8 cellular contexts compared by ENCODE assay signal in the genomic region with DNA sequence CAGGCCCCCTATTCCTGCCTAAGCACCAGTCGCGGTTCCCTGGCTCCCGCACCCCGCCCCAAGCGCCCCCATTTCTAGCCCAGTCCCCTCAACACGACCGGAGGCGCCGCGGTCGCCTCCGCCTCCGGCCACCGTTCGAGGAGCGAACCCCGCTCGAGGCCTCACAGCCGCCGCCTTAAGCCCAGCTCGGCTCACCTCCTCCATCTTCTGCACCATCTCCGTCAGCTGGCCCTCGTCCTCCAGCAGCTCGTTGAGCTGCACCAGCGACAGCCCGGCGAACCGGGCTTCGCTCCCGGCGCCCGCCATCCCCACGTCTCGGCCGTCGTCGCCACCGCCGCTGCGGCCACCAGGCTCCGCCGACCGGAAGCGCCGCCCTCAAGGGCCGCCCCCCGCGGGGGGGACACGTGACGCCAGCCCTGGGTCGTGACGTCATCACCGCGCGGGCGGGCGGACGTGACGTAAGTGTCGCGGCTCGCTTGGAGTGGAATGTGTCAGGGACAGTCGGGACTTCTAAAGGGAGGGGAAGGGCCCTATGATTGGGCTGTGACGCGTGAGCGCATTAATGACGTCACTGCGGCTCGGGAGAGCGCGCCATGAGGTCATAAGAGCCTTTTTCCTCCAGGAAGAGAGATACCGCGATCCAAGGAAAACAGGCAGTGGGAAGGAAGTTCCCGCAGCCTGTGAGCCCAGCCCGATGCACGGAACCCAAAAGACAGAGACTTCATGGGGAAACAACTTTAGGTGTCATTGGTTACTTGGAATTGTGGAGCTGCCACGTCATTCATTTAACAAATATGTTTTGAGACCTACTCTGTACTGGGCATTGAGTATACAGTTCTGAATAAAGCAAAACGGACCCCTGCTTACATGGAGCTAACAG. TPM values are rescaled to one million over a fixed set of nuclear protein-coding genes. Genes with fewer than 3 reads are reported as not detected.
DNase-seq lines count a peak whose midpoint lies in the region; ATAC-seq and TF ChIP-seq lines count a peak whose summit lies in the region.

Gene VPS37B, minus strand, starts transcription at position 368 of the 880 bp plus-strand sequence. Its CDS starts 62 bp downstream, at position 306.

- H3K4me1 ChIP-seq in HUES6 (ENCODE audit: control insufficient read depth, insufficient read depth, low read length) = peaks cover 38% of the 10 kb centered on the region
- peaks cover 36% of the 10 kb centered on the region for H3K4me1 ChIP-seq in SJCRH30
- H3K4me1 ChIP-seq in neuronal stem cell (ENCODE audit: control insufficient read depth in 2 of 2, insufficient read depth in 1 of 2, low read depth in 1 of 2, low read length in 2 of 2) = peaks cover 14 to 29% of the 10 kb centered on the region in 2 donors

- H3K4ac ChIP-seq in neuronal stem cell (ENCODE audit: low read length) = peak within 1 kb of the TSS; percentile 47

- H3K4me3 ChIP-seq in HUES6 (ENCODE audit: low read depth, low read length) = peak within 1 kb of the TSS; percentile 70
- H3K4me3 ChIP-seq in SJCRH30 = peak within 1 kb of the TSS; percentile 87
- peak within 1 kb of the TSS; percentile 82 to 98 for H3K4me3 ChIP-seq in neuronal stem cell (ENCODE audit: low read length in 2 of 2)

- H2BK12ac ChIP-seq in neuronal stem cell (ENCODE audit: low read length) = peak within 1 kb of the TSS; percentile 79

- H4K91ac ChIP-seq in neuronal stem cell (ENCODE audit: low read depth, low read length, poor library complexity) = no peak within 1 kb of the TSS

- H4K8ac ChIP-seq in neuronal stem cell (ENCODE audit: low read depth, low read length) = peak within 1 kb of the TSS; percentile 88

- TF ChIP-seq POLR2A in GM18505 (IDR thresholded peaks at IDR 0.05; ENCODE audit: borderline replicate concordance, extremely low read depth, insufficient read depth, insufficient read length) = peak; percentile 87

- WGBS in neuronal stem cell (ENCODE audit: extremely low coverage in 2 of 2, insufficient read length in 2 of 2, insufficient replicate concordance in 1 of 2), 2 donors = no CpG with 5 or more reads among the region's 78 CpGs

- H2BK120ac ChIP-seq in neuronal stem cell (ENCODE audit: low read depth, low read length) = peak within 1 kb of the TSS; percentile 83

- H3K27me3 ChIP-seq in HUES6 (ENCODE audit: control insufficient read depth, insufficient read depth, low read length) = peaks cover 33% of the 10 kb centered on the region
- H3K27me3 ChIP-seq in SJCRH30 = no peaks in the 10 kb centered on the region
- H3K27me3 ChIP-seq in neuronal stem cell (ENCODE audit: control insufficient read depth in 3 of 3, insufficient read depth in 3 of 3, low read depth in 1 of 3, low read length in 3 of 3) = peaks cover 0 to 2% (median 0%) of the 10 kb centered on the region in 3 experiments

- H3K9me3 ChIP-seq in HUES6 (ENCODE audit: control insufficient read depth, insufficient read depth, low read depth, low read length) = no peaks in the 10 kb centered on the region
- H3K9me3 ChIP-seq in SJCRH30 (replicated peaks) = no peaks in the 10 kb centered on the region
- no peaks in the 10 kb centered on the region for H3K9me3 ChIP-seq in neuronal stem cell (replicated peaks in 1 of 2; ENCODE audit: control insufficient read depth in 2 of 2, insufficient read depth in 1 of 2, low read depth in 1 of 2, low read length in 2 of 2)

- peak within 1 kb of the TSS; percentile 70 for H3K4me2 ChIP-seq in neuronal stem cell (ENCODE audit: insufficient read depth, low read length, poor library complexity, severe bottlenecking)

- H3K27ac ChIP-seq in HUES6 (ENCODE audit: low read depth, low read length) (no peak within 1 kb of the TSS; the same call in 1 of the 2 replicates), SJCRH30 (peak within 1 kb of the TSS; percentile 81), neuronal stem cell (replicated peaks; ENCODE audit: low read length) (no peak within 1 kb of the TSS)

- H3K79me1 ChIP-seq in neuronal stem cell (ENCODE audit: low read depth, low read length) = no peaks in the 10 kb centered on the region

- peak within 1 kb of the TSS; percentile 100 for H3K18ac ChIP-seq in neuronal stem cell (ENCODE audit: low read length)

- H3K9ac ChIP-seq in HUES6 (ENCODE audit: low read length) (peak within 1 kb of the TSS; percentile 86), neuronal stem cell (ENCODE audit: low read depth, low read length, poor library complexity) (peak within 1 kb of the TSS; percentile 99)

- peak within 1 kb of the TSS; percentile 88 for H2BK5ac ChIP-seq in neuronal stem cell (ENCODE audit: low read length)

- H3K23ac ChIP-seq in neuronal stem cell (ENCODE audit: low read depth, low read length, poor library complexity) = peak within 1 kb of the TSS; percentile 92

- no peak for ATAC-seq in GM18505 (IDR thresholded peaks at IDR 0.05; ENCODE audit: unreplicated experiment)

- H2BK15ac ChIP-seq in neuronal stem cell (ENCODE audit: low read length) = peak within 1 kb of the TSS; percentile 75

- peak within 1 kb of the TSS; percentile 67 for H2AK5ac ChIP-seq in neuronal stem cell (ENCODE audit: low read depth, low read length)

- no peaks in the 10 kb centered on the region for H3K36me3 ChIP-seq in HUES6 (ENCODE audit: control insufficient read depth, insufficient read depth, low read length)
- H3K36me3 ChIP-seq in SJCRH30 = no peaks in the 10 kb centered on the region; the same call in 1 of the 2 replicates
- H3K36me3 ChIP-seq in neuronal stem cell (replicated peaks in 1 of 2; ENCODE audit: control insufficient read depth in 2 of 2, insufficient read depth in 2 of 2, low read length in 2 of 2) = peaks cover 0 to 4% of the 10 kb centered on the region in 2 donors

- DNase-seq in A172 (ENCODE audit: low spot score) (peak; percentile 75), SJCRH30 (peak; percentile 79 to 84), foreskin melanocyte (peak; percentile 68), neuronal stem cell (ENCODE audit: low spot score) (peak; percentile 83), stromal cell of bone marrow (ENCODE audit: low read depth) (peak; percentile 63)
- DNase-seq in activated naive CD4-positive, alpha-beta T cell treated with Interleukin-2 at 50 U/mL for 16 hours = peak; percentile 88

- peak within 1 kb of the TSS; percentile 89 for H2AFZ ChIP-seq in neuronal stem cell (ENCODE audit: low read length)

- H3K14ac ChIP-seq in neuronal stem cell (ENCODE audit: low read length) = peak within 1 kb of the TSS; percentile 94

RNA-seq across cellular contexts. Expression of gene VPS37B, which starts in this region (rescaled TPM):
- 19.2 and 23.9 TPM in 2 replicates for total RNA-seq in A172 (2014; rRNA removed; shearing (Covaris generic))
- 33.2 and 34.2 TPM in 2 replicates for total RNA-seq in SJCRH30 (2014; rRNA removed; shearing (Covaris generic))
- 26.4 TPM for polyA plus RNA-seq in neuronal stem cell (2013, experiment 1 of 2)
- polyA plus RNA-seq in neuronal stem cell (2013, experiment 2 of 2) = 26.7 TPM
